ENCODE assay signal across 8 cellular contexts in genomic region chr2:177489719-177490301, GRCh38.
DNase-seq lines count a peak whose midpoint lies in the region; ATAC-seq and TF ChIP-seq lines count a peak whose summit lies in the region.

No MANE protein-coding gene starts in this region.

- TF ChIP-seq CTCF in LNCaP clone FGC (IDR thresholded peaks at IDR 0.05; ENCODE audit: control insufficient read depth, extremely low read depth, insufficient read depth): peak; percentile 50
- TF ChIP-seq CTCF in kidney epithelial cell (IDR thresholded peaks at IDR 0.05; ENCODE audit: insufficient read depth, low read length, poor library complexity, severe bottlenecking): peak; percentile 62

- no peak overlapping the region for H3K9ac ChIP-seq in adipocyte (ENCODE audit: low read length)

- H3K4me3 ChIP-seq in LNCaP clone FGC (ENCODE audit: low read depth, low read length): no peak overlapping the region
- no peak overlapping the region for H3K4me3 ChIP-seq in adipocyte (ENCODE audit: low read length)
- no peak overlapping the region for H3K4me3 ChIP-seq in kidney epithelial cell (ENCODE audit: low read depth, low read length)

- ATAC-seq in GM18858 (IDR thresholded peaks at IDR 0.05; ENCODE audit: unreplicated experiment) (no peak), HG03097 (IDR thresholded peaks at IDR 0.05; ENCODE audit: low FRiP score, unreplicated experiment) (no peak)

- H3K36me3 ChIP-seq in adipocyte (ENCODE audit: control insufficient read depth, insufficient read depth, low read length, severe bottlenecking) (peaks cover 27% of the 10 kb centered on the region), kidney epithelial cell (ENCODE audit: control insufficient read depth, insufficient read depth, low read length) (no peaks in the 10 kb centered on the region)

- H3K27me3 ChIP-seq in adipocyte (replicated peaks; ENCODE audit: control insufficient read depth, insufficient read depth, low read length) (no peaks in the 10 kb centered on the region), kidney epithelial cell (ENCODE audit: control insufficient read depth, insufficient read depth, low read length) (no peaks in the 10 kb centered on the region)

- H3K4me1 ChIP-seq in adipocyte (ENCODE audit: control insufficient read depth, insufficient read depth, low read length): no peaks in the 10 kb centered on the region

- no peaks in the 10 kb centered on the region for H3K9me3 ChIP-seq in adipocyte (ENCODE audit: control insufficient read depth, low read length)

- DNase-seq in DMS53 treated with DMSO at 0.1 percent for 48 hours (lab: John Stamatoyannopoulos, UW; ENCODE audit: unreplicated experiment): peak; percentile 42
- DNase-seq in LNCaP clone FGC (ENCODE audit: low read depth): peak; percentile 6
- DNase-seq in adipocyte (ENCODE audit: low read depth): peak; percentile 62
- DNase-seq in kidney epithelial cell (ENCODE audit: low read depth): no peak
- no peak for DNase-seq in GOT3 (lab: John Stamatoyannopoulos, UW)
- DNase-seq in activated CD4-positive, alpha-beta T cell treated with anti-CD3 and anti-CD28 coated beads for 1 hour: no peak

Comparison
In these comparisons a context has a peak if more than half of its experiments do, and no peak if none do; other contexts are left out.
1. DNase-seq: peak in DMS53 treated with DMSO at 0.1 percent for 48 hours (single experiment), LNCaP clone FGC (single experiment) and adipocyte (single experiment); none in kidney epithelial cell (single experiment), GOT3 (single experiment) and activated CD4-positive, alpha-beta T cell treated with anti-CD3 and anti-CD28 coated beads for 1 hour (single experiment).